12 cellular contexts compared by ENCODE assay signal in genomic region chr21:42403611-42404231, GRCh38. TPM values are rescaled to one million over a fixed set of nuclear protein-coding genes. Genes with fewer than 3 reads are reported as not detected.
DNase-seq lines count a peak whose midpoint lies in the region; ATAC-seq and TF ChIP-seq lines count a peak whose summit lies in the region.
"Had no signal": no experiment of that assay in that cellular context is flagged by ENCODE, and none has a peak within 500 bp of the region (broad histone marks: within the 10 kb centered on the region; RNA-seq: fewer than 3 reads in every experiment).

Gene UBASH3A (plus strand): TSS chr21:42403902. CDS start chr21:42403946, 44 bp downstream.

- H3K36me3 ChIP-seq in cardiac muscle cell (no peaks in the 10 kb centered on the region), right atrium auricular region (no peaks in the 10 kb centered on the region), thymus (ENCODE audit: control insufficient read depth, insufficient read depth) (peaks cover 9% of the 10 kb centered on the region), ovary (no peaks in the 10 kb centered on the region)

- no peak for TF ChIP-seq POLR2A in ovary (IDR thresholded peaks at IDR 0.05)

- peak within 1 kb of the TSS; percentile 34 for H3K27ac ChIP-seq in cardiac muscle cell
- no peak within 1 kb of the TSS for H3K27ac ChIP-seq in right atrium auricular region
- H3K27ac ChIP-seq in thymus (ENCODE audit: low read depth), result peak within 1 kb of the TSS; percentile 97
- H3K27ac ChIP-seq in ovary, result no peak within 1 kb of the TSS

- H3K27me3 ChIP-seq in cardiac muscle cell (no peaks in the 10 kb centered on the region), right atrium auricular region (no peaks in the 10 kb centered on the region), thymus (ENCODE audit: control insufficient read depth, insufficient read depth) (no peaks in the 10 kb centered on the region), ovary (no peaks in the 10 kb centered on the region)

- TF ChIP-seq EP300 in ovary (IDR thresholded peaks at IDR 0.05), result no peak

- peaks cover 0 to 6% (median 0%) of the 10 kb centered on the region in 6 donors for H3K9me3 Mint-ChIP-seq in immature natural killer cell

- H3K4me1 ChIP-seq in cardiac muscle cell (ENCODE audit: low read depth) (peaks cover 5% of the 10 kb centered on the region), right atrium auricular region (no peaks in the 10 kb centered on the region), thymus (ENCODE audit: control insufficient read depth, insufficient read depth, low read length) (peaks cover 24% of the 10 kb centered on the region), ovary (ENCODE audit: insufficient read depth) (no peaks in the 10 kb centered on the region)

- in situ Hi-C loops in KBM-7 (cut with MboI; ENCODE audit: low pct_unique_long_range_greater_than_20kb, low sequenced_read_pairs), result no loop called here

- no peak for TF ChIP-seq CTCF in cardiac muscle cell (IDR thresholded peaks at IDR 0.05; ENCODE audit: low read depth, low read length)
- TF ChIP-seq CTCF in right atrium auricular region (IDR thresholded peaks at IDR 0.05), result no peak
- TF ChIP-seq CTCF in ovary (IDR thresholded peaks at IDR 0.05), result no peak

- H3K27ac Mint-ChIP-seq in immature natural killer cell, result no peak within 1 kb of the TSS

- peaks cover 0 to 8% (median 4%) of the 10 kb centered on the region in 3 donors for H3K36me3 Mint-ChIP-seq in immature natural killer cell

- peak within 1 kb of the TSS in 3 of 5 donors; percentile 21 to 58 (median 25) for H3K4me3 Mint-ChIP-seq in immature natural killer cell

- H3K4me3 ChIP-seq in cardiac muscle cell (no peak within 1 kb of the TSS), right atrium auricular region (no peak within 1 kb of the TSS), thymus (ENCODE audit: low read length) (peak within 1 kb of the TSS; percentile 72), ovary (no peak within 1 kb of the TSS)

- whole genome bisulfite sequencing in thymus, result 16% methylated on average over 21 of the region's 21 CpGs
- WGBS in ovary, 3 donors, result 31 to 41% (median 39%) methylated on average over 20 to 21 of the region's 21 CpGs

- intact Hi-C loops in ovary (cut with DNase I), result no loop called here

- ATAC-seq in GM19351 (IDR thresholded peaks at IDR 0.05; ENCODE audit: unreplicated experiment), result no peak

- peaks cover 0 to 13% (median 3%) of the 10 kb centered on the region in 3 donors for H3K27me3 Mint-ChIP-seq in immature natural killer cell (ENCODE audit: low read depth in 3 of 3)

- no peaks in the 10 kb centered on the region for H3K9me3 ChIP-seq in cardiac muscle cell (ENCODE audit: low read depth)
- no peaks in the 10 kb centered on the region for H3K9me3 ChIP-seq in right atrium auricular region
- H3K9me3 ChIP-seq in thymus (ENCODE audit: control insufficient read depth), result no peaks in the 10 kb centered on the region
- H3K9me3 ChIP-seq in ovary, result no peaks in the 10 kb centered on the region

- DNase-seq in cardiac muscle cell (ENCODE audit: low read depth in 1 of 2, low spot score in 1 of 2) (no peak), right atrium auricular region (ENCODE audit: low spot score) (no peak), immature natural killer cell (no peak), ovary (no peak), KBM-7 (no peak)
- DNase-seq in activated T-cell treated with anti-CD3 and anti-CD28 coated beads, Interleukin-2, amount 50 U/mL, for 1 hour, result peak; percentile 61
- DNase-seq: ACHN, NCI-H510A treated with DMSO at 0.1 percent for 48 hours, substantia nigra had no signal

- H3K4me1 Mint-ChIP-seq in immature natural killer cell, result peaks cover 12 to 13% of the 10 kb centered on the region in 2 donors

RNA-seq across cellular contexts. Expression of gene UBASH3A, which starts in this region (rescaled TPM):
- total RNA-seq in cardiac muscle cell (not detected in 2 replicates), right atrium auricular region (under 1 TPM in 1 of 2 donors, not detected in 1; 0.12 TPM), ovary (under 1 TPM in 5 of 7 donors, not detected in 2; 0.15 to 0.54 (median 0.24) TPM)
- polyA plus RNA-seq in cardiac muscle cell (not detected in 2 replicates), immature natural killer cell (under 1 TPM in 2 of 3 donors, not detected in 1; 0.38 to 0.58 TPM), thymus (14.9 TPM), ovary (under 1 TPM; 0.19 to 0.85 TPM)
- total RNA-seq: H4 had no signal

Comparison
In these comparisons a context has a peak if more than half of its experiments do, and no peak if none do; other contexts are left out.
1. H3K27ac ChIP-seq: peak in cardiac muscle cell (single experiment) and thymus (single experiment); none in right atrium auricular region (0 of 2) and ovary (0 of 2).